Comparison of ENCODE assay signal across 15 cellular contexts in genomic region chr13:98530236-98530635, GRCh38. TPM values are rescaled to one million over a fixed set of nuclear protein-coding genes. Genes with fewer than 3 reads are reported as not detected.
A peak's percentile ranks its signal among the peaks of the same experiment; 100 is the strongest.
DNase-seq lines count a peak whose midpoint lies in the region; ATAC-seq and TF ChIP-seq lines count a peak whose summit lies in the region.
"Had no signal": no experiment of that assay in that cellular context is flagged by ENCODE, and none has a peak within 500 bp of the region (broad histone marks: within the 10 kb centered on the region; RNA-seq: fewer than 3 reads in every experiment).

No MANE protein-coding gene starts in this region.

- H3K4me3 ChIP-seq in neural progenitor cell = no peak overlapping the region

- peaks cover 21% of the 10 kb centered on the region for H3K4me1 ChIP-seq in neural progenitor cell
- H3K4me1 ChIP-seq: BE2C had no signal

- no peaks in the 10 kb centered on the region for H3K27me3 Mint-ChIP-seq in natural killer cell treated with Interleukin-12 subunit alpha and Interleukin-12 subunit beta and Interleukin-15 and Interleukin-18, amount 100 ng/mL, for 72 hours
- H3K27me3 Mint-ChIP-seq in natural killer cell (ENCODE audit: low read depth in 2 of 2) (no peaks in the 10 kb centered on the region), neural progenitor cell (ENCODE audit: insufficient read depth, low read depth) (peaks cover 4% of the 10 kb centered on the region)
- H3K27me3 Mint-ChIP-seq in activated T-helper 17 cell treated with anti-CD3 and anti-CD28 coated beads, Interleukin-2, amount 50 U/mL, for 72 hours = no peaks in the 10 kb centered on the region

- H2AFZ ChIP-seq in neural progenitor cell (replicated peaks) = no peak overlapping the region

- ATAC-seq in natural killer cell treated with Interleukin-12 subunit alpha and Interleukin-12 subunit beta and Interleukin-15 and Interleukin-18, amount 100 ng/mL, for 72 hours = no peak
- ATAC-seq in natural killer cell (no peak), HG03039 (IDR thresholded peaks at IDR 0.05; ENCODE audit: unreplicated experiment) (no peak)
- ATAC-seq in activated T-helper 17 cell treated with anti-CD3 and anti-CD28 coated beads, Interleukin-2, amount 50 U/mL, for 72 hours (replicated peaks) = no peak
- ATAC-seq: Panc1, Right ventricle myocardium inferior had no signal

- no peak overlapping the region for H3K4me2 ChIP-seq in neural progenitor cell

- peak overlapping the region; percentile 61 for H3K4me3 Mint-ChIP-seq in natural killer cell treated with Interleukin-12 subunit alpha and Interleukin-12 subunit beta and Interleukin-15 and Interleukin-18, amount 100 ng/mL, for 72 hours
- H3K4me3 Mint-ChIP-seq in natural killer cell (no peak overlapping the region), neural progenitor cell (no peak overlapping the region)
- H3K4me3 Mint-ChIP-seq in activated T-helper 17 cell treated with anti-CD3 and anti-CD28 coated beads, Interleukin-2, amount 50 U/mL, for 72 hours = peak overlapping the region; percentile 90
- H3K4me3 Mint-ChIP-seq: HFFc6 had no signal

- intact Hi-C loops in natural killer cell (cut with micrococcal nuclease) = no loop called here

- no peaks in the 10 kb centered on the region for H3K9me3 ChIP-seq in neural progenitor cell (ENCODE audit: low read depth)
- H3K9me3 ChIP-seq: BE2C had no signal

- no peaks in the 10 kb centered on the region for H3K36me3 ChIP-seq in neural progenitor cell
- H3K36me3 ChIP-seq: BE2C had no signal

- in situ Hi-C loops in GM13976 (cut with MboI; ENCODE audit: low sequenced_read_pairs, unreplicated experiment) = no loop called here

- peaks cover 100% of the 10 kb centered on the region for H3K79me2 ChIP-seq in neural progenitor cell (ENCODE audit: low read depth)

- H3K27ac Mint-ChIP-seq in natural killer cell treated with Interleukin-12 subunit alpha and Interleukin-12 subunit beta and Interleukin-15 and Interleukin-18, amount 100 ng/mL, for 72 hours = no peak overlapping the region
- H3K27ac Mint-ChIP-seq in natural killer cell = peak overlapping the region in 1 of 2 donors; percentile 21
- peak overlapping the region; percentile 99 for H3K27ac Mint-ChIP-seq in activated T-helper 17 cell treated with anti-CD3 and anti-CD28 coated beads, Interleukin-2, amount 50 U/mL, for 72 hours
- H3K27ac Mint-ChIP-seq in neural progenitor cell = peak overlapping the region; percentile 51
- H3K27ac Mint-ChIP-seq: HFFc6 had no signal

- H3K4me1 Mint-ChIP-seq in natural killer cell treated with Interleukin-12 subunit alpha and Interleukin-12 subunit beta and Interleukin-15 and Interleukin-18, amount 100 ng/mL, for 72 hours (ENCODE audit: low read depth in 2 of 2) = peaks cover 52 to 64% of the 10 kb centered on the region in 2 donors
- H3K4me1 Mint-ChIP-seq in natural killer cell = peaks cover 81 to 91% of the 10 kb centered on the region in 2 donors
- peaks cover 83% of the 10 kb centered on the region for H3K4me1 Mint-ChIP-seq in activated T-helper 17 cell treated with anti-CD3 and anti-CD28 coated beads, Interleukin-2, amount 50 U/mL, for 72 hours
- H3K4me1 Mint-ChIP-seq in neural progenitor cell = peaks cover 25% of the 10 kb centered on the region

- H3K27me3 ChIP-seq in neural progenitor cell = no peaks in the 10 kb centered on the region
- H3K27me3 ChIP-seq: BE2C had no signal

- DNase-seq in natural killer cell treated with Interleukin-12 subunit alpha and Interleukin-12 subunit beta and Interleukin-15 and Interleukin-18, amount 100 ng/mL, for 72 hours (ENCODE audit: low spot score) = no peak
- no peak for DNase-seq in natural killer cell
- DNase-seq in neural progenitor cell (ENCODE audit: low spot score) = no peak
- no peak for DNase-seq in NCI-H1436 treated with DMSO at 0.1 percent for 48 hours (lab: John Stamatoyannopoulos, UW)
- no peak for DNase-seq in GM13976 (ENCODE audit: low spot score)
- DNase-seq: BE2C, EL, HFFc6, NCI-H1694, NCI-H345 had no signal

- H3K9ac ChIP-seq in neural progenitor cell = no peak overlapping the region

- no peaks in the 10 kb centered on the region for H3K9me3 Mint-ChIP-seq in natural killer cell treated with Interleukin-12 subunit alpha and Interleukin-12 subunit beta and Interleukin-15 and Interleukin-18, amount 100 ng/mL, for 72 hours
- H3K9me3 Mint-ChIP-seq in natural killer cell (no peaks in the 10 kb centered on the region), neural progenitor cell (peaks cover 27% of the 10 kb centered on the region)
- H3K9me3 Mint-ChIP-seq in activated T-helper 17 cell treated with anti-CD3 and anti-CD28 coated beads, Interleukin-2, amount 50 U/mL, for 72 hours = no peaks in the 10 kb centered on the region
- H3K9me3 Mint-ChIP-seq: HFFc6 had no signal

- no peak overlapping the region for H3K27ac ChIP-seq in neural progenitor cell
- H3K27ac ChIP-seq: HL-60 had no signal

- no peak for TF ChIP-seq CTCF in natural killer cell (IDR thresholded peaks at IDR 0.05)
- TF ChIP-seq CTCF in neural progenitor cell (IDR thresholded peaks at IDR 0.05) = no peak
- TF ChIP-seq CTCF in GM13976 (IDR thresholded peaks at IDR 0.05; ENCODE audit: borderline replicate concordance, control extremely low read depth, extremely low read depth, insufficient read depth, missing control alignments) = no peak

- H3F3A ChIP-seq in neural progenitor cell (ENCODE audit: low read depth) = no peaks in the 10 kb centered on the region

- H3K36me3 Mint-ChIP-seq in natural killer cell treated with Interleukin-12 subunit alpha and Interleukin-12 subunit beta and Interleukin-15 and Interleukin-18, amount 100 ng/mL, for 72 hours = no peaks in the 10 kb centered on the region
- H3K36me3 Mint-ChIP-seq in natural killer cell (no peaks in the 10 kb centered on the region), neural progenitor cell (peaks cover 59% of the 10 kb centered on the region)
- peaks cover 90% of the 10 kb centered on the region for H3K36me3 Mint-ChIP-seq in activated T-helper 17 cell treated with anti-CD3 and anti-CD28 coated beads, Interleukin-2, amount 50 U/mL, for 72 hours (ENCODE audit: low read depth)

- peaks cover 100% of the 10 kb centered on the region for H4K20me1 ChIP-seq in neural progenitor cell (ENCODE audit: low read depth)

RNA-seq across cellular contexts. Expression of gene STK24, which starts 46.7 kb away (rescaled TPM):
- 10 to 100 TPM; 73.0 to 90.1 TPM for total RNA-seq in natural killer cell treated with Interleukin-12 subunit alpha and Interleukin-12 subunit beta and Interleukin-15 and Interleukin-18, amount 100 ng/mL, for 72 hours
- total RNA-seq in natural killer cell (10 to 100 TPM; 64.5 to 78.4 (median 70.4) TPM), neural progenitor cell (ENCODE audit: low replicate concordance) (144 and 330 TPM in 2 replicates)
- total RNA-seq in activated T-helper 17 cell treated with anti-CD3 and anti-CD28 coated beads, Interleukin-2, amount 50 U/mL, for 72 hours = 100 to 1,000 TPM; 212 to 231 TPM

Comparison
In these comparisons a context has a peak if more than half of its experiments do, and no peak if none do; other contexts are left out.
1. H3K4me3 Mint-ChIP-seq: peak in natural killer cell treated with Interleukin-12 subunit alpha and Interleukin-12 subunit beta and Interleukin-15 and Interleukin-18, amount 100 ng/mL, for 72 hours (single experiment) and activated T-helper 17 cell treated with anti-CD3 and anti-CD28 coated beads, Interleukin-2, amount 50 U/mL, for 72 hours (single experiment); none in natural killer cell (single experiment) and neural progenitor cell (single experiment).
2. H3K27ac Mint-ChIP-seq: peak in activated T-helper 17 cell treated with anti-CD3 and anti-CD28 coated beads, Interleukin-2, amount 50 U/mL, for 72 hours (single experiment) and neural progenitor cell (single experiment); none in natural killer cell treated with Interleukin-12 subunit alpha and Interleukin-12 subunit beta and Interleukin-15 and Interleukin-18, amount 100 ng/mL, for 72 hours (0 of 2).